ENCODE assay signal across 9 cellular contexts in genomic region chr15:31471731-31472430, GRCh38.
DNase-seq lines count a peak whose midpoint lies in the region; ATAC-seq and TF ChIP-seq lines count a peak whose summit lies in the region.
"Had no signal": no experiment of that assay in that cellular context is flagged by ENCODE, and none has a peak within 500 bp of the region (broad histone marks: within the 10 kb centered on the region; RNA-seq: fewer than 3 reads in every experiment).

No MANE protein-coding gene starts in this region.

- H2AFZ ChIP-seq in ACC112 (ENCODE audit: low read length, unreplicated experiment) (no peak overlapping the region), hepatocyte (no peak overlapping the region)

- no peaks in the 10 kb centered on the region for H3K36me3 ChIP-seq in ACC112 (ENCODE audit: insufficient read depth, low read length)
- H3K36me3 ChIP-seq in hepatocyte (replicated peaks; ENCODE audit: insufficient read depth, low read depth), result no peaks in the 10 kb centered on the region

- H3K79me2 ChIP-seq in ACC112 (ENCODE audit: control insufficient read depth, insufficient read depth, low read length, unreplicated experiment), result no peaks in the 10 kb centered on the region
- H3K79me2 ChIP-seq in hepatocyte, result no peaks in the 10 kb centered on the region

- peaks cover 24% of the 10 kb centered on the region for H3K4me1 ChIP-seq in ACC112 (ENCODE audit: control insufficient read depth, insufficient read depth, low read length, unreplicated experiment)
- H3K4me1 ChIP-seq in hepatocyte (ENCODE audit: insufficient read depth), result no peaks in the 10 kb centered on the region

- H3K9me2 ChIP-seq in hepatocyte (replicated peaks; ENCODE audit: insufficient read depth), result no peaks in the 10 kb centered on the region

- H3K4me3 ChIP-seq in ACC112 (ENCODE audit: low read depth, low read length), result no peak overlapping the region
- no peak overlapping the region for H3K4me3 ChIP-seq in hepatocyte

- no peaks in the 10 kb centered on the region for H4K20me1 ChIP-seq in hepatocyte (ENCODE audit: insufficient read depth, poor library complexity, severe bottlenecking)

- no peaks in the 10 kb centered on the region for H3K27me3 ChIP-seq in ACC112 (ENCODE audit: insufficient read depth, low read length)
- no peaks in the 10 kb centered on the region for H3K27me3 ChIP-seq in hepatocyte

- H3K4me2 ChIP-seq in hepatocyte, result no peak overlapping the region

- H3K9me3 ChIP-seq in hepatocyte (ENCODE audit: low read depth), result no peaks in the 10 kb centered on the region

- DNase-seq in HS-27A (ENCODE audit: low read depth) (peak; percentile 89), amniotic epithelial cell (ENCODE audit: low read depth) (peak; percentile 95), kidney glomerular epithelial cell (lab: John Stamatoyannopoulos, UW) (peak; percentile 72), hepatocyte (ENCODE audit: low spot score) (no peak)
- no peak for DNase-seq in activated effector memory CD4-positive, alpha-beta T cell treated with anti-CD3 and anti-CD28 coated beads, Interleukin-2, amount 50 U/mL, for 16 hours
- DNase-seq: activated effector memory CD4-positive, alpha-beta T cell treated with Interleukin-2 at 50 U/mL for 16 hours had no signal

- TF ChIP-seq CTCF in hepatocyte (IDR thresholded peaks at IDR 0.05; ENCODE audit: poor library complexity), result no peak

- 0 out of 2 replicates have a peak overlapping the region, but pooled peaks have one; percentile 33 for H3K27ac ChIP-seq in ACC112 (ENCODE audit: low read depth, low read length)
- H3K27ac ChIP-seq in hepatocyte, result no peak overlapping the region

- ATAC-seq in GM19463 (IDR thresholded peaks at IDR 0.05; ENCODE audit: unreplicated experiment), result no peak
- ATAC-seq in esophagus mucosa, result no peak

- WGBS in hepatocyte (ENCODE audit: low lambda C conversion rate, missing lambda C conversion rate), result 78% methylated on average over 7 of the region's 7 CpGs

Comparison
In these comparisons a context has a peak if more than half of its experiments do, and no peak if none do; other contexts are left out.
1. DNase-seq: peak in HS-27A (single experiment), amniotic epithelial cell (single experiment) and kidney glomerular epithelial cell (single experiment); none in hepatocyte (single experiment) and activated effector memory CD4-positive, alpha-beta T cell treated with anti-CD3 and anti-CD28 coated beads, Interleukin-2, amount 50 U/mL, for 16 hours (single experiment).